1 cellular context compared by ENCODE assay signal in the genomic region with DNA sequence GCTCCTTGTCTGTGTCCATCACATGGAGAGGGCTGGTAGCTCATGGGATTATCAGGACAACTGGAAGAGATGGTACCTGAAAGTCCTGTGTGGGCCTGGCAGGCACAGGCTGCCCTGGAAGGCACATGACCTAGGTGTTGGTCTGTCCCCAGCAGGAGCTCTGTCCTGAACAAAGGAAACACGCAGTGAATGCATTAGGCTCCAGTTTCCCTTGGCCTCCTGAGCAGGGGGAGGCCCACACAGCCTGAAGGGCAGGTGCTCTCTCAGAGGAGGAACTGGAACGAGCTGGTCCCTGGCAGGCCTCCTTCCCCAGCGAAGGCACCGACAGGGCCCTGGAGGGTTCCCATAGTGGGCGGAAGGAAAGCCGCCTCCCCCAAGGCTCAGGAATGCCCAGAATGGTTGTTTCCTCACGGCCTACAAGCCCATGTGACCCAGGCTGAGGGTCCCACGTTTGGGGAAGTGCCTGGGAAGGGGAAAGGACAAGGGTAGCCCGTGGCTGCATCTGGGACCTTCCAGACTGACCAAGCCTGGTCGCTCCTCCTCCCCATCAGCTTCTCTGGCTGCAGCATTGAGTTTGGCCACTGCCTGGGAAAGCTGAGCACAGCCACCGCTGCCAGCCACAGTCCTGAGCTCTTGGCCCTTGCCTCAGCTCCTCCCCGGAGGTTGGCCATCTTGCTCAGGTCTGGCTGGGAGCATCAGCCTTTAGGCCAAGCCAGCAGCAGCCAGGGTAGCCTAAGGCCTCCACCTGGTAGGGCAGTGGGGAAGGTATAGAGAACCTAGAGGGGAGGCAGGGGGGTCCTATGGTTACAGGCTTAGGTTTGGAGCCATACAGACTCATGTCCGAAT.
TF ChIP-seq lines count a peak whose summit lies in the region.

No MANE protein-coding gene starts in this region.

TF ChIP-seq in IMR-90, 13 proteins besides CTCF, POLR2A, EP300 and RAD21:
- TF ChIP-seq SMC3 (IDR thresholded peaks at IDR 0.05; ENCODE audit: low read depth, low read length) (no peak), MXI1 (IDR thresholded peaks at IDR 0.05; ENCODE audit: borderline replicate concordance, low read depth, low read length) (no peak), MAZ (IDR thresholded peaks at IDR 0.05; ENCODE audit: borderline replicate concordance, low read depth, low read length) (no peak), RCOR1 (IDR thresholded peaks at IDR 0.05; ENCODE audit: insufficient replicate concordance, low read length) (no peak), BHLHE40 (IDR thresholded peaks at IDR 0.05; ENCODE audit: low read depth, low read length) (no peak), MAFK (IDR thresholded peaks at IDR 0.05; ENCODE audit: low read depth, low read length) (no peak), FOS (IDR thresholded peaks at IDR 0.05; ENCODE audit: low read depth, low read length) (no peak), CHD1 (IDR thresholded peaks at IDR 0.05; ENCODE audit: low read depth, low read length) (no peak), NFE2L2 (IDR thresholded peaks at IDR 0.05; ENCODE audit: low read depth, low read length) (no peak), CEBPB (IDR thresholded peaks at IDR 0.05; ENCODE audit: low read depth, low read length) (no peak), RFX5 (IDR thresholded peaks at IDR 0.05; ENCODE audit: low read depth, low read length) (no peak)
- TF ChIP-seq, protein P1, sequence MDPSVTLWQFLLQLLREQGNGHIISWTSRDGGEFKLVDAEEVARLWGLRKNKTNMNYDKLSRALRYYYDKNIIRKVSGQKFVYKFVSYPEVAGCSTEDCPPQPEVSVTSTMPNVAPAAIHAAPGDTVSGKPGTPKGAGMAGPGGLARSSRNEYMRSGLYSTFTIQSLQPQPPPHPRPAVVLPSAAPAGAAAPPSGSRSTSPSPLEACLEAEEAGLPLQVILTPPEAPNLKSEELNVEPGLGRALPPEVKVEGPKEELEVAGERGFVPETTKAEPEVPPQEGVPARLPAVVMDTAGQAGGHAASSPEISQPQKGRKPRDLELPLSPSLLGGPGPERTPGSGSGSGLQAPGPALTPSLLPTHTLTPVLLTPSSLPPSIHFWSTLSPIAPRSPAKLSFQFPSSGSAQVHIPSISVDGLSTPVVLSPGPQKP (IDR thresholded peaks at IDR 0.05; ENCODE audit: borderline replicate concordance, low read depth, low read length): no peak
- TF ChIP-seq, protein P2, sequence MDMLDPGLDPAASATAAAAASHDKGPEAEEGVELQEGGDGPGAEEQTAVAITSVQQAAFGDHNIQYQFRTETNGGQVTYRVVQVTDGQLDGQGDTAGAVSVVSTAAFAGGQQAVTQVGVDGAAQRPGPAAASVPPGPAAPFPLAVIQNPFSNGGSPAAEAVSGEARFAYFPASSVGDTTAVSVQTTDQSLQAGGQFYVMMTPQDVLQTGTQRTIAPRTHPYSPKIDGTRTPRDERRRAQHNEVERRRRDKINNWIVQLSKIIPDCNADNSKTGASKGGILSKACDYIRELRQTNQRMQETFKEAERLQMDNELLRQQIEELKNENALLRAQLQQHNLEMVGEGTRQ (IDR thresholded peaks at IDR 0.05; ENCODE audit: low read depth, low read length): no peak
